1 cellular context compared by ENCODE assay signal in the genomic region with DNA sequence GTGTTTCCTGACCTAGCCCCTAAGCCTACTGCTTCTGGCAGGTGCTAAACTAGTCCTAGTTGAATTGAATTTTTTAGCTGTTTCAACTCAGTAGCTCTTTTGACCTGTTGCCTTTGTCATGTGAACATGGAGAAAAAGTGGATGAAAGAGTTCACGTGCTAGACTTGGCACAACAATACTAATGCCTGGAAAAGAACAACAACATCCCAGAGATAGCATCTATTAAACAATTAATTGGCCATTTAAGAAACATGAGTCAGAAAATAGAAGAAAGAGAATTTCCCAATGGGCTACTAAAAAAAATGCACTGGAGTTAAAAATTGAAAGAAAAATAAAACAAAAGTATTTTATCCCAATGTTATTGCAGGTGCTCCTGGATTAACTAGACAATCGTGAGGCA.
A peak's percentile ranks its signal among the peaks of the same experiment; 100 is the strongest.
TF ChIP-seq lines count a peak whose summit lies in the region.

No MANE protein-coding gene starts in this region.

TF ChIP-seq in endothelial cell of umbilical vein, 7 proteins besides CTCF, POLR2A, EP300 and RAD21:
- TF ChIP-seq MAX (IDR thresholded peaks at IDR 0.05; ENCODE audit: insufficient read depth, insufficient read length) (no peak), JUN (IDR thresholded peaks at IDR 0.05; ENCODE audit: borderline replicate concordance, insufficient read depth, insufficient read length, low read depth) (peak; percentile 71), GATA2 (IDR thresholded peaks at IDR 0.05; ENCODE audit: insufficient read depth, insufficient read length, low read depth, low read length) (no peak)
